Comparison of ENCODE assay signal across 17 cellular contexts in the genomic region with DNA sequence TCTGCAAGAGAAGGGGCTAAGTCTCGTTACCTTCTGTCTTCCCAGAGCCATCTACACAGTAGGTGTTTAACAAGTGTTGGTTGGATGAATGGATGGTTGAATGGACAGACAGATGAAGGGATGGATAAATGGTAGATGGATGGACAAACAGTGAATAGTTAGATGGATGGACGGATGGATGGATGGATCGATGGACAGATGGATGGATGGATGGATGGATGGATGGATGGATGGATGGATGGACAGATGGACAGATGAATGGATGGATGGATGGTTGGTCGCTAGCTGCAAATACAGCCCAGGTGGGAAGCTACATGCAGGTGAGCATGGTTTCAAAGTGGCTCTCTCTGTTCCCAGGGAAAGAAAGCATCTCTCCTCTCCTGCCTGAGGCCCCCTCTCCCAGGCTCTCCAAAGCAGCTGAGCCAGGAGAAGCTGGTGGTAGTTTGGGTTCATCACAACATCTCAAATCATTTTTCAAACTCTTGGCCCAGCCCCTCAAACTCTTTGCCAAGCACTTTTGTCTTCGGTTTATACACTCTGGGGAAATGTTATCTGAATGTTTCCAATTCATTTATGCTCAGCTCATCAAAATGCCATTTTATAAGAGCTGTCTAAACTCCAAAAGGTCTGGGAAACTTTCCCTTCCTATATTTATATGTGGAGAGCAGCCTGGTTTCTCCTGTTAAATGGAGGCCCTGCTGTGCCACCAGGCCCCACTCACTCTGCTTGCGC.
DNase-seq lines count a peak whose midpoint lies in the region; ATAC-seq, FAIRE-seq and TF ChIP-seq lines count a peak whose summit lies in the region.
"Had no signal": no experiment of that assay in that cellular context is flagged by ENCODE, and none has a peak within 500 bp of the region (broad histone marks: within the 10 kb centered on the region; RNA-seq: fewer than 3 reads in every experiment).

No MANE protein-coding gene starts in this region.

- peaks cover 8% of the 10 kb centered on the region for H3K9me3 Mint-ChIP-seq in activated CD4-positive, alpha-beta T cell treated with anti-CD3 and anti-CD28 coated beads, Interleukin-2, amount 10 ng/mL, durations not matched to agents 7 days and 5 days
- peaks cover 8% of the 10 kb centered on the region for H3K9me3 Mint-ChIP-seq in astrocyte (ENCODE audit: unreplicated experiment)

- CTCF ChIA-PET in activated CD4-positive, alpha-beta T cell treated with anti-CD3 and anti-CD28 coated beads, Interleukin-2, amount 10 ng/mL, durations not matched to agents 7 days and 5 days (lab: Charles Lee): interaction anchor here (0.7 to 6.0 kb wide), 5 partner anchors 7 to 30 kb away, joined by 3 to 38 read pairs (median 3); no protein-coding TSS in a partner anchor

- H3K36me3 ChIP-seq in astrocyte (ENCODE audit: insufficient read depth, low read length) (no peaks in the 10 kb centered on the region), fibroblast of lung (ENCODE audit: control insufficient read depth, insufficient read depth, low read length) (no peaks in the 10 kb centered on the region)
- H3K36me3 ChIP-seq: BLaER1 treated with 17β-estradiol and CSF1 and Interleukin-3, amounts not matched to agents 10 nM and 100 nM had no signal

- H3K79me2 ChIP-seq in astrocyte (ENCODE audit: insufficient read depth, low read length) (no peaks in the 10 kb centered on the region), fibroblast of lung (ENCODE audit: control insufficient read depth, insufficient read depth, low read length) (no peaks in the 10 kb centered on the region)

- H3K27ac Mint-ChIP-seq in activated CD4-positive, alpha-beta T cell treated with anti-CD3 and anti-CD28 coated beads, Interleukin-2, amount 10 ng/mL, durations not matched to agents 7 days and 5 days: peak overlapping the region; percentile 11
- H3K27ac Mint-ChIP-seq in astrocyte (ENCODE audit: unreplicated experiment): no peak overlapping the region

- FAIRE-seq in astrocyte (lab: Jason Lieb, UNC) (no peak), HTR-8/SVneo (lab: Jason Lieb, UNC) (no peak)
- FAIRE-seq: GM18507 had no signal

- intact Hi-C loops in posterior vena cava (cut with DNase I): no loop called here

- H3K4me2 ChIP-seq in astrocyte (ENCODE audit: low read length) (no peak overlapping the region), fibroblast of lung (ENCODE audit: extremely low read depth, insufficient read depth, low read length) (no peak overlapping the region)

- DNase-seq in activated CD4-positive, alpha-beta T cell treated with anti-CD3 and anti-CD28 coated beads, Interleukin-2, amount 10 ng/mL, durations not matched to agents 7 days and 5 days: no peak
- DNase-seq in activated CD4-positive, alpha-beta T cell treated with anti-CD3 and anti-CD28 coated beads, Interleukin-2, amount 50 U/mL, for 4 hours: no peak
- DNase-seq in astrocyte (ENCODE audit: low read depth) (peak; percentile 52), fibroblast of lung (ENCODE audit: low read depth in 2 of 2) (peak; percentile 33 to 50), posterior vena cava (ENCODE audit: low spot score) (peak; percentile 9), HTR-8/SVneo (ENCODE audit: insufficient read length, low spot score) (no peak), activated T-cell treated with anti-CD3 and anti-CD28 coated beads for 4 hours (no peak)
- DNase-seq: 8988T; ACHN; CD4-positive, CD25-positive, alpha-beta regulatory T cell; DMS53; GM23248; H7; IMR-90 had no signal

- H3K4me3 Mint-ChIP-seq in activated CD4-positive, alpha-beta T cell treated with anti-CD3 and anti-CD28 coated beads, Interleukin-2, amount 10 ng/mL, durations not matched to agents 7 days and 5 days: no peak overlapping the region
- H3K4me3 Mint-ChIP-seq in astrocyte (ENCODE audit: unreplicated experiment): no peak overlapping the region

- ATAC-seq in HG03521 (IDR thresholded peaks at IDR 0.05; ENCODE audit: unreplicated experiment): no peak

- H2AFZ ChIP-seq in astrocyte (ENCODE audit: low read depth, low read length) (no peak overlapping the region), fibroblast of lung (ENCODE audit: low read length) (no peak overlapping the region)
- H2AFZ ChIP-seq: GM23248 had no signal

- no peak for TF ChIP-seq CTCF in astrocyte (IDR thresholded peaks at IDR 0.05; ENCODE audit: insufficient read depth, low read depth, low read length)
- no peak for TF ChIP-seq CTCF in fibroblast of lung (conservative IDR thresholded peaks at IDR 0.05 in 1 of 2, IDR thresholded peaks at IDR 0.05 in 1 of 2; ENCODE audit: low read depth in 1 of 2, low read length in 2 of 2)

- H4K20me1 ChIP-seq in astrocyte (ENCODE audit: insufficient read depth, low read length): no peaks in the 10 kb centered on the region
- H4K20me1 ChIP-seq in fibroblast of lung (ENCODE audit: control insufficient read depth, extremely low read depth, insufficient read depth, low read length): no peaks in the 10 kb centered on the region
- H4K20me1 ChIP-seq: BLaER1 treated with 17β-estradiol and CSF1 and Interleukin-3, amounts not matched to agents 10 nM and 100 nM had no signal

- POLR2A ChIA-PET in activated CD4-positive, alpha-beta T cell treated with anti-CD3 and anti-CD28 coated beads, Interleukin-2, amount 10 ng/mL, durations not matched to agents 7 days and 5 days (lab: Charles Lee): no interaction called here

- H3K9me3 ChIP-seq in astrocyte (ENCODE audit: insufficient read depth, low read depth, low read length) (peaks cover 5% of the 10 kb centered on the region), fibroblast of lung (ENCODE audit: control insufficient read depth, insufficient read depth, low read depth, low read length) (no peaks in the 10 kb centered on the region)

- no peaks in the 10 kb centered on the region for H3K4me1 ChIP-seq in astrocyte (ENCODE audit: insufficient read depth, low read length)
- H3K4me1 ChIP-seq in fibroblast of lung (ENCODE audit: control insufficient read depth, extremely low read depth, insufficient read depth, low read length): no peaks in the 10 kb centered on the region

- H3K27me3 ChIP-seq in astrocyte (ENCODE audit: insufficient read depth, low read length) (peaks cover 4% of the 10 kb centered on the region), fibroblast of lung (ENCODE audit: control insufficient read depth, insufficient read depth, low read length) (no peaks in the 10 kb centered on the region)
- H3K27me3 ChIP-seq: BLaER1 treated with 17β-estradiol and CSF1 and Interleukin-3, amounts not matched to agents 10 nM and 100 nM had no signal

- peaks cover 28% of the 10 kb centered on the region for H3K27me3 Mint-ChIP-seq in activated CD4-positive, alpha-beta T cell treated with anti-CD3 and anti-CD28 coated beads, Interleukin-2, amount 10 ng/mL, durations not matched to agents 7 days and 5 days
- H3K27me3 Mint-ChIP-seq in astrocyte (ENCODE audit: low read depth, unreplicated experiment): peaks cover 12% of the 10 kb centered on the region
- H3K27me3 Mint-ChIP-seq: CD4-positive, CD25-positive, alpha-beta regulatory T cell had no signal

- H3K4me1 Mint-ChIP-seq in activated CD4-positive, alpha-beta T cell treated with anti-CD3 and anti-CD28 coated beads, Interleukin-2, amount 10 ng/mL, durations not matched to agents 7 days and 5 days: no peaks in the 10 kb centered on the region
- peaks cover 4% of the 10 kb centered on the region for H3K4me1 Mint-ChIP-seq in astrocyte (ENCODE audit: low read depth, unreplicated experiment)

- H3K9ac ChIP-seq in astrocyte (ENCODE audit: low read length): no peak overlapping the region
- no peak overlapping the region for H3K9ac ChIP-seq in fibroblast of lung (ENCODE audit: insufficient read depth, low read length)
- H3K9ac ChIP-seq: BLaER1 treated with 17β-estradiol and CSF1 and Interleukin-3, amounts not matched to agents 10 nM and 100 nM; GM23248 had no signal

- no peak overlapping the region for H3K27ac ChIP-seq in astrocyte (ENCODE audit: low read depth, low read length)
- H3K27ac ChIP-seq in fibroblast of lung (ENCODE audit: insufficient read depth, low read length): no peak overlapping the region
- H3K27ac ChIP-seq: BLaER1 treated with 17β-estradiol and CSF1 and Interleukin-3, amounts not matched to agents 10 nM and 100 nM; GM23248 had no signal

- H3K4me3 ChIP-seq in astrocyte (ENCODE audit: insufficient read depth, low read depth, low read length) (no peak overlapping the region), fibroblast of lung (replicated peaks in 1 of 4; ENCODE audit: control extremely low read depth in 1 of 4, insufficient read depth in 1 of 4, low read depth in 3 of 4, low read length in 4 of 4) (no peak overlapping the region)
- H3K4me3 ChIP-seq: BLaER1 treated with 17β-estradiol and CSF1 and Interleukin-3, amounts not matched to agents 10 nM and 100 nM; GM23248 had no signal

- H3K36me3 Mint-ChIP-seq in activated CD4-positive, alpha-beta T cell treated with anti-CD3 and anti-CD28 coated beads, Interleukin-2, amount 10 ng/mL, durations not matched to agents 7 days and 5 days (ENCODE audit: low read depth): peaks cover 2% of the 10 kb centered on the region
- H3K36me3 Mint-ChIP-seq in astrocyte (ENCODE audit: low read depth, unreplicated experiment): peaks cover 3% of the 10 kb centered on the region
- H3K36me3 Mint-ChIP-seq: CD4-positive, CD25-positive, alpha-beta regulatory T cell had no signal

Comparison
In these comparisons a context has a peak if more than half of its experiments do, and no peak if none do; other contexts are left out.
1. DNase-seq: peak in astrocyte (single experiment), fibroblast of lung (2 of 2) and posterior vena cava (single experiment); none in activated CD4-positive, alpha-beta T cell treated with anti-CD3 and anti-CD28 coated beads, Interleukin-2, amount 10 ng/mL, durations not matched to agents 7 days and 5 days (single experiment), activated CD4-positive, alpha-beta T cell treated with anti-CD3 and anti-CD28 coated beads, Interleukin-2, amount 50 U/mL, for 4 hours (0 of 2), HTR-8/SVneo (single experiment) and activated T-cell treated with anti-CD3 and anti-CD28 coated beads for 4 hours (single experiment).